In the genomic region with DNA sequence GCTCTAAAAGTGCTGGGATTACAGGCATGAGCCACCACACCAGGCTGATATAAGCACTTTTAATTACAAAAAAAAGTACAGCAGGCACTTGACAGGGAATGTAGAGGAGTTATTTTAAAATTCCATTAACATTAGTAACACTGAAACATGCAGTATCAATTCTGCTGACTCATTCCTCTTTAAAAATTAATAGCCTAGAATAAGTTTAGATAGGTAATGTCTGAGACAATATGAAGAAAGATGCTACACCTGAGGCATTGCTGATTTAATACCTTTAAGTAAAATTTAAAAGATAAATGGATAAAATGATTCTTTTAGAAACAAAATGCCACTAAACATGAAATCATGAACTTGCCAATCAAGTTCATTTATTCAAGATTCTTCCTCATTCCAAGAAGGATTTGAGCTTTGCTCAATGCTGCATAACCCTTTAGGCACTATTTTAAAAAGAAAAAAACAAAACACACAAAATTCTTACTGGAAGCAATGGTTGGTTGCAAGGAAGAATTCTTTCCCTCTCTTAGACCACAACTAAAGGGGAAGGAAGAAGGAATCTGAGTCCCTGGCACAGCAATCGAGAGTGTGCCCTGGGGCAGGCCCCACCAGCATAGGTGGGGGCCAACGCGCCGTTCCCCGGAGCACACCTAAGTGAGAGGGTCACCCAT, we compare ENCODE assay signal across 8 cellular contexts. TPM values are rescaled to one million over a fixed set of nuclear protein-coding genes. Genes with fewer than 3 reads are reported as not detected.
DNase-seq lines count a peak whose midpoint lies in the region; ATAC-seq and TF ChIP-seq lines count a peak whose summit lies in the region.

No MANE protein-coding gene starts in this region.

- no peak for TF ChIP-seq CTCF in hepatocyte (IDR thresholded peaks at IDR 0.05; ENCODE audit: poor library complexity)

- H2AFZ ChIP-seq in hepatocyte = no peak overlapping the region

- H3K4me1 ChIP-seq in hepatocyte (ENCODE audit: insufficient read depth) = peaks cover 6% of the 10 kb centered on the region

- H3K4me2 ChIP-seq in hepatocyte = peak overlapping the region; percentile 1

- WGBS in hepatocyte (ENCODE audit: low lambda C conversion rate, missing lambda C conversion rate) = 71% methylated on average over 5 of the region's 5 CpGs

- peaks cover 87% of the 10 kb centered on the region for H3K79me2 ChIP-seq in hepatocyte

- H3K9me2 ChIP-seq in hepatocyte (replicated peaks; ENCODE audit: insufficient read depth) = no peaks in the 10 kb centered on the region

- ATAC-seq in Right ventricle myocardium inferior = peak; percentile 35

- peaks cover 3% of the 10 kb centered on the region for H3K36me3 ChIP-seq in hepatocyte (replicated peaks; ENCODE audit: insufficient read depth, low read depth)

- intact Hi-C loops in Right ventricle myocardium inferior (cut with DNase I) (no loop called here), cardiac septum (cut with DNase I) (no loop called here)

- H4K20me1 ChIP-seq in hepatocyte (ENCODE audit: insufficient read depth, poor library complexity, severe bottlenecking) = peaks cover 11% of the 10 kb centered on the region

- DNase-seq in Right ventricle myocardium inferior (ENCODE audit: missing footprints) = no peak
- DNase-seq in cardiac septum (ENCODE audit: low spot score) = no peak
- peak; percentile 15 for DNase-seq in amniotic stem cell (lab: John Stamatoyannopoulos, UW)
- no peak for DNase-seq in hepatocyte (ENCODE audit: low spot score)
- no peak for DNase-seq in C1 segment of cervical spinal cord (lab: John Stamatoyannopoulos, UW)
- DNase-seq in retina = no peak
- no peak for DNase-seq in NCI-H2107 treated with DMSO at 0.1 percent for 48 hours (lab: John Stamatoyannopoulos, UW; ENCODE audit: unreplicated experiment)
- no peak for DNase-seq in NOMO-1 (lab: John Stamatoyannopoulos, UW; ENCODE audit: unreplicated experiment in 2 of 2)

- no peaks in the 10 kb centered on the region for H3K27me3 ChIP-seq in hepatocyte

- H3K27ac ChIP-seq in hepatocyte = peak overlapping the region; percentile 82

- no peak overlapping the region for H3K4me3 ChIP-seq in hepatocyte

- no peaks in the 10 kb centered on the region for H3K9me3 ChIP-seq in hepatocyte (ENCODE audit: low read depth)

RNA-seq across cellular contexts. Expression of gene ESYT2, which starts 26.6 kb away (rescaled TPM):
- 42.5 TPM for total RNA-seq in Right ventricle myocardium inferior
- 45.6 TPM for total RNA-seq in cardiac septum
- total RNA-seq in hepatocyte = 59.6 and 61.2 TPM in 2 replicates
- 29.4 and 33.4 TPM in 2 replicates for polyA plus RNA-seq in hepatocyte

RNA-seq across cellular contexts. Expression of gene DYNC2I1, which starts 53.7 kb away (rescaled TPM):
- total RNA-seq in Right ventricle myocardium inferior (26.6 TPM), cardiac septum (24.8 TPM), hepatocyte (8.0 and 11.2 TPM in 2 replicates)
- 31.9 and 54.0 TPM in 2 replicates for polyA plus RNA-seq in hepatocyte
